20 cellular contexts compared by ENCODE assay signal in the genomic region with DNA sequence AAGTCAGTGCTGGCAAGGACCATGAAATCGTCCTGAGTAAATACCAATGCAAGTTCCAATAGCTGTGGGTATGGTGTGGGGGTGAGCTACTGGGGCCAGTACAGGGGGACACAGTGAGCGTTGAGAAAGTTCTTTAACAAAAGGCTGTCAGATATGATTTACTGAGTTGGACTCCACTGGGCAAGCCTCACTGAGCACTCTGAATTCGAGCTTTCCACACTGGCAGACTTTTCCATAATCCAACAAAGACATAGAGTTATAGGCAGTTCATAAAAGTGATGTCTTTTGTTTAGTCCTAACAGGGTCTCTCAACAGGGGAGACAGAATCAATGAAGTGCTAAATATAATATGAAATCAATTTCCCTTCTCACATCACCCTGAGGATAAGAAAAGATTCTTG.
"Had no signal": no experiment of that assay in that cellular context is flagged by ENCODE, and none has a peak within 500 bp of the region (broad histone marks: within the 10 kb centered on the region; RNA-seq: fewer than 3 reads in every experiment).

No MANE protein-coding gene starts in this region.

- H3K27me3 ChIP-seq: heart left ventricle, ovary, right lobe of liver, tibial artery, upper lobe of right lung, vagina had no signal

- H3K27ac ChIP-seq: heart left ventricle, left ventricle myocardium inferior, ovary, right lobe of liver, tibial artery, upper lobe of right lung, vagina had no signal

- H3K4me1 ChIP-seq: heart left ventricle, tibial artery, upper lobe of right lung, vagina had no signal

- H3K27ac Mint-ChIP-seq: naive thymus-derived CD4-positive, alpha-beta T cell; nephron progenitor cell; progenitor cell of endocrine pancreas; stimulated activated memory B cell treated with anti-CD40 and anti-IgM and Interleukin-4, amounts not matched to agents 10 μg/mL and 1 μg/mL and 100 μg/mL, for 72 hours; stimulated activated naive CD8-positive, alpha-beta T cell treated with anti-CD3 and anti-CD28 coated beads, Interleukin-15, Interleukin-2, amounts not matched to agents 100 ng/mL and 50 ng/mL, for 24 hours had no signal

- H3K27me3 Mint-ChIP-seq: naive thymus-derived CD4-positive, alpha-beta T cell; progenitor cell of endocrine pancreas; stimulated activated memory B cell treated with anti-CD40 and anti-IgM and Interleukin-4, amounts not matched to agents 10 μg/mL and 1 μg/mL and 100 μg/mL, for 72 hours; stimulated activated naive CD8-positive, alpha-beta T cell treated with anti-CD3 and anti-CD28 coated beads, Interleukin-15, Interleukin-2, amounts not matched to agents 100 ng/mL and 50 ng/mL, for 24 hours had no signal

- H3K36me3 ChIP-seq: heart left ventricle, left ventricle myocardium inferior, ovary, right lobe of liver, tibial artery, upper lobe of right lung, vagina had no signal

- ATAC-seq: esophagus mucosa; heart left ventricle; naive thymus-derived CD4-positive, alpha-beta T cell; right lobe of liver; stimulated activated memory B cell treated with anti-CD40 and anti-IgM and Interleukin-4, amounts not matched to agents 10 μg/mL and 1 μg/mL and 100 μg/mL, for 72 hours; upper lobe of right lung had no signal

- H3K4me3 Mint-ChIP-seq: naive thymus-derived CD4-positive, alpha-beta T cell; nephron progenitor cell; stimulated activated memory B cell treated with anti-CD40 and anti-IgM and Interleukin-4, amounts not matched to agents 10 μg/mL and 1 μg/mL and 100 μg/mL, for 72 hours; stimulated activated naive CD8-positive, alpha-beta T cell treated with anti-CD3 and anti-CD28 coated beads, Interleukin-15, Interleukin-2, amounts not matched to agents 100 ng/mL and 50 ng/mL, for 24 hours had no signal

- H3K9me3 Mint-ChIP-seq: nephron progenitor cell; stimulated activated memory B cell treated with anti-CD40 and anti-IgM and Interleukin-4, amounts not matched to agents 10 μg/mL and 1 μg/mL and 100 μg/mL, for 72 hours; stimulated activated naive CD8-positive, alpha-beta T cell treated with anti-CD3 and anti-CD28 coated beads, Interleukin-15, Interleukin-2, amounts not matched to agents 100 ng/mL and 50 ng/mL, for 24 hours had no signal

- DNase-seq: cerebellar nuclear complex; dermis blood vessel endothelial cell; heart left ventricle; hippocampal formation; left ventricle myocardium inferior; mesendoderm; naive thymus-derived CD4-positive, alpha-beta T cell; nephron progenitor cell; nucleus accumbens; ovary; right lobe of liver; stimulated activated CD4-positive, alpha-beta T cell treated with anti-CD3 and anti-CD28 coated beads, Interleukin-4, amount 100 ng/mL, for 24 hours; tibial artery; upper lobe of right lung had no signal

- H3K36me3 Mint-ChIP-seq: naive thymus-derived CD4-positive, alpha-beta T cell; stimulated activated memory B cell treated with anti-CD40 and anti-IgM and Interleukin-4, amounts not matched to agents 10 μg/mL and 1 μg/mL and 100 μg/mL, for 72 hours had no signal

- H3K9me3 ChIP-seq: heart left ventricle, left ventricle myocardium inferior, ovary, right lobe of liver, tibial artery, upper lobe of right lung, vagina had no signal

- H3K4me1 Mint-ChIP-seq: naive thymus-derived CD4-positive, alpha-beta T cell; stimulated activated memory B cell treated with anti-CD40 and anti-IgM and Interleukin-4, amounts not matched to agents 10 μg/mL and 1 μg/mL and 100 μg/mL, for 72 hours had no signal

- H3K4me3 ChIP-seq: heart left ventricle, left ventricle myocardium inferior, lung, ovary, right lobe of liver, tibial artery, upper lobe of right lung, vagina had no signal
